In genomic region chr4:128477540-128477939, GRCh38 we compare ENCODE assay signal across 20 cellular contexts.
DNase-seq lines count a peak whose midpoint lies in the region; ATAC-seq and TF ChIP-seq lines count a peak whose summit lies in the region.
"Had no signal": no experiment of that assay in that cellular context is flagged by ENCODE, and none has a peak within 500 bp of the region (broad histone marks: within the 10 kb centered on the region; RNA-seq: fewer than 3 reads in every experiment).

No MANE protein-coding gene starts in this region.

- H2BK15ac ChIP-seq in neuronal stem cell (ENCODE audit: low read length) = no peak overlapping the region

- no peak overlapping the region for H3K27ac Mint-ChIP-seq in naive thymus-derived CD4-positive, alpha-beta T cell
- H3K27ac Mint-ChIP-seq: CD4-positive, alpha-beta T cell; H9; IgD-negative memory B cell had no signal

- WGBS in neuronal stem cell (ENCODE audit: extremely low coverage in 2 of 2, insufficient read length in 2 of 2, insufficient replicate concordance in 1 of 2), 2 donors = no CpG with 5 or more reads among the region's 4 CpGs

- H2BK120ac ChIP-seq in neuronal stem cell (ENCODE audit: low read depth, low read length) = no peak overlapping the region

- H4K8ac ChIP-seq in neuronal stem cell (ENCODE audit: low read depth, low read length) = no peak overlapping the region

- intact Hi-C loops in naive thymus-derived CD4-positive, alpha-beta T cell (cut with micrococcal nuclease) = no loop called here

- H3K4ac ChIP-seq in neuronal stem cell (ENCODE audit: low read length) = no peak overlapping the region

- peaks cover 0 to 15% (median 8%) of the 10 kb centered on the region in 5 donors for H3K36me3 Mint-ChIP-seq in naive thymus-derived CD4-positive, alpha-beta T cell

- POLR2A ChIA-PET in naive thymus-derived CD4-positive, alpha-beta T cell (lab: Charles Lee) = no interaction called here

- H2BK12ac ChIP-seq in neuronal stem cell (ENCODE audit: low read length) = no peak overlapping the region

- H3K4me1 ChIP-seq in Karpas-422 (ENCODE audit: low read length) (peaks cover 62% of the 10 kb centered on the region), neuronal stem cell (ENCODE audit: control insufficient read depth in 2 of 2, insufficient read depth in 1 of 2, low read depth in 1 of 2, low read length in 2 of 2) (no peaks in the 10 kb centered on the region)
- no peaks in the 10 kb centered on the region for H3K4me1 ChIP-seq in naive thymus-derived CD4-positive, alpha-beta T cell (ENCODE audit: control insufficient read depth in 2 of 2, insufficient read depth in 2 of 2, low read length in 2 of 2)
- H3K4me1 ChIP-seq: Caco-2 had no signal

- H4K20me1 ChIP-seq in Karpas-422 (ENCODE audit: insufficient read depth, low read depth, low read length) = no peaks in the 10 kb centered on the region

- no peaks in the 10 kb centered on the region for H3K79me1 ChIP-seq in neuronal stem cell (ENCODE audit: low read depth, low read length)

- no peak overlapping the region for H3K14ac ChIP-seq in neuronal stem cell (ENCODE audit: low read length)

- no peaks in the 10 kb centered on the region for H3K9me3 ChIP-seq in Karpas-422 (ENCODE audit: low read length)
- no peaks in the 10 kb centered on the region for H3K9me3 ChIP-seq in neuronal stem cell (replicated peaks in 1 of 2; ENCODE audit: control insufficient read depth in 2 of 2, insufficient read depth in 1 of 2, low read depth in 1 of 2, low read length in 2 of 2)
- H3K9me3 ChIP-seq in naive thymus-derived CD4-positive, alpha-beta T cell (ENCODE audit: control insufficient read depth in 2 of 3, low read length in 3 of 3) = no peaks in the 10 kb centered on the region
- H3K9me3 ChIP-seq: Caco-2 had no signal

- peak overlapping the region; percentile 20 for H3K4me2 ChIP-seq in Karpas-422 (ENCODE audit: low read depth, low read length, poor library complexity, severe bottlenecking)
- H3K4me2 ChIP-seq in neuronal stem cell (ENCODE audit: insufficient read depth, low read length, poor library complexity, severe bottlenecking) = no peak overlapping the region

- H3K27ac ChIP-seq in Karpas-422 (ENCODE audit: low read length) = peak overlapping the region; percentile 86
- 0 out of 2 replicates have a peak overlapping the region, but pooled peaks have one; percentile 3 for H3K27ac ChIP-seq in VCaP
- H3K27ac ChIP-seq in neuronal stem cell (replicated peaks; ENCODE audit: low read length) = no peak overlapping the region
- no peak overlapping the region for H3K27ac ChIP-seq in naive thymus-derived CD4-positive, alpha-beta T cell (ENCODE audit: low read depth, low read length)

- no peaks in the 10 kb centered on the region for H3K4me1 Mint-ChIP-seq in naive thymus-derived CD4-positive, alpha-beta T cell

- H3K36me3 ChIP-seq in Karpas-422 (ENCODE audit: insufficient read depth, low read length) (peaks cover 13% of the 10 kb centered on the region; the same call in 1 of the 2 replicates), neuronal stem cell (replicated peaks in 1 of 2; ENCODE audit: control insufficient read depth in 2 of 2, insufficient read depth in 2 of 2, low read length in 2 of 2) (no peaks in the 10 kb centered on the region), H7 (replicated peaks; ENCODE audit: control insufficient read depth, insufficient read depth, low read length) (no peaks in the 10 kb centered on the region)
- no peaks in the 10 kb centered on the region for H3K36me3 ChIP-seq in naive thymus-derived CD4-positive, alpha-beta T cell (ENCODE audit: control insufficient read depth in 2 of 3, insufficient read depth in 3 of 3, low read length in 3 of 3)

- TF ChIP-seq CTCF in VCaP (conservative IDR thresholded peaks at IDR 0.05) = no peak

- H3K79me2 ChIP-seq in Karpas-422 (ENCODE audit: low read length) = no peaks in the 10 kb centered on the region

- H3K27me3 Mint-ChIP-seq in naive thymus-derived CD4-positive, alpha-beta T cell = peaks cover 0 to 4% (median 0%) of the 10 kb centered on the region in 5 donors
- H3K27me3 Mint-ChIP-seq: CD4-positive, alpha-beta T cell; IgD-negative memory B cell had no signal

- H3K27me3 ChIP-seq in Karpas-422 (ENCODE audit: low read length) = no peaks in the 10 kb centered on the region
- H3K27me3 ChIP-seq in neuronal stem cell (ENCODE audit: control insufficient read depth in 3 of 3, insufficient read depth in 3 of 3, low read depth in 1 of 3, low read length in 3 of 3) = no peaks in the 10 kb centered on the region
- H3K27me3 ChIP-seq in naive thymus-derived CD4-positive, alpha-beta T cell (ENCODE audit: control insufficient read depth in 2 of 2, insufficient read depth in 2 of 2, low read length in 2 of 2) = no peaks in the 10 kb centered on the region
- H3K27me3 ChIP-seq in H7 (ENCODE audit: control insufficient read depth, insufficient read depth, low read length) = no peaks in the 10 kb centered on the region

- no peak overlapping the region for H3K9ac ChIP-seq in Karpas-422 (ENCODE audit: low read length)
- H3K9ac ChIP-seq in neuronal stem cell (ENCODE audit: low read depth, low read length, poor library complexity) = no peak overlapping the region

- H2AK5ac ChIP-seq in neuronal stem cell (ENCODE audit: low read depth, low read length) = no peak overlapping the region

- no peaks in the 10 kb centered on the region for H3K9me2 ChIP-seq in Karpas-422 (replicated peaks; ENCODE audit: insufficient read depth, low read length)

- H3K18ac ChIP-seq in neuronal stem cell (ENCODE audit: low read length) = no peak overlapping the region

- H2AFZ ChIP-seq in Karpas-422 (ENCODE audit: low read length) (no peak overlapping the region), neuronal stem cell (ENCODE audit: low read length) (peak overlapping the region; percentile 58)

- H3K23ac ChIP-seq in neuronal stem cell (ENCODE audit: low read depth, low read length, poor library complexity) = no peak overlapping the region

- H3K4me3 Mint-ChIP-seq in naive thymus-derived CD4-positive, alpha-beta T cell = no peak overlapping the region
- H3K4me3 Mint-ChIP-seq: CD4-positive, alpha-beta T cell; H9; IgD-negative memory B cell had no signal

- no peaks in the 10 kb centered on the region for H3K9me3 Mint-ChIP-seq in naive thymus-derived CD4-positive, alpha-beta T cell
- H3K9me3 Mint-ChIP-seq: CD4-positive, alpha-beta T cell; H9 had no signal

- no peak overlapping the region for H4K91ac ChIP-seq in neuronal stem cell (ENCODE audit: low read depth, low read length, poor library complexity)

- DNase-seq in D341Med (ENCODE audit: low spot score) (peak; percentile 77), Karpas-422 (peak; percentile 82), neuronal stem cell (ENCODE audit: low spot score) (no peak), SW480 (ENCODE audit: low spot score) (no peak), H7 (no peak)
- DNase-seq in naive thymus-derived CD4-positive, alpha-beta T cell = no peak
- DNase-seq: 8988T; Caco-2; CD4-positive, alpha-beta T cell; H9; NCI-H1105 treated with DMSO at 0.1 percent for 48 hours; NCI-H1694; NCI-H2081 treated with DMSO at 0.1 percent for 48 hours; NCI-H446 treated with DMSO at 0.1 percent for 48 hours; NCI-H748 treated with DMSO at 0.1 percent for 48 hours; RPMI8226; SIG-M5 had no signal

- no peak overlapping the region for H2BK5ac ChIP-seq in neuronal stem cell (ENCODE audit: low read length)

- no peak overlapping the region for H3K4me3 ChIP-seq in Karpas-422 (ENCODE audit: low read length)
- H3K4me3 ChIP-seq in neuronal stem cell (ENCODE audit: low read length in 2 of 2) = no peak overlapping the region
- H3K4me3 ChIP-seq in naive thymus-derived CD4-positive, alpha-beta T cell (ENCODE audit: low read length) = no peak overlapping the region
- no peak overlapping the region for H3K4me3 ChIP-seq in H7 (ENCODE audit: insufficient read depth, low read depth, low read length)

- CTCF ChIA-PET in naive thymus-derived CD4-positive, alpha-beta T cell (lab: Charles Lee) = interaction anchor here (0.6 kb wide), 1 partner anchor 10 kb away, joined by 3 read pairs; no protein-coding TSS in a partner anchor

- ATAC-seq in naive thymus-derived CD4-positive, alpha-beta T cell = no peak
- no peak for ATAC-seq in GM21515 (IDR thresholded peaks at IDR 0.05; ENCODE audit: unreplicated experiment)

Comparison
In these comparisons a context has a peak if more than half of its experiments do, and no peak if none do; other contexts are left out.
1. DNase-seq: peak in D341Med (single experiment) and Karpas-422 (single experiment); none in neuronal stem cell (single experiment), SW480 (single experiment), naive thymus-derived CD4-positive, alpha-beta T cell (0 of 9) and H7 (single experiment).
2. H3K27ac ChIP-seq: peak in Karpas-422 (single experiment) and VCaP (single experiment); none in neuronal stem cell (single experiment) and naive thymus-derived CD4-positive, alpha-beta T cell (single experiment).